Comparison of ENCODE assay signal across 11 cellular contexts in the genomic region with DNA sequence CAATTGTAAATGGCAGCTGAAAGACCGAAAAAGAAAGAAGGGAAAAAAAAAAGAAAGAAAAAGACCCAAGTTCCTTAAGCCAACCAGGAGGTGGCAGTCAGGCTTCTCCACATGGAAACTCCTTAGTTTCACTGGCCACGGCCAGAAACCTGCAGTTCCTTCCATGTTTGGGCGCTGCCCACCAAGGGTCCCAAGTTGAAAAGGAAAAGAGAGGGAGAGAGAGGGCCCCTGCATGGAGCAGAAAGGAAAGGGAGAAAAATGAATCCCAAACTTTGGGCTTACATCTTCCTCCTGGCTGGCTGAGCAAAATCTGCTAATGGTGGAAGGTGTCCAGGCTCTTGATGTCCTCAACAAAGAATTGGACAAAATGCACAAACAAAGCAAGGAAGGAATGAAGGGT. TPM values are rescaled to one million over a fixed set of nuclear protein-coding genes. Genes with fewer than 3 reads are reported as not detected.
DNase-seq lines count a peak whose midpoint lies in the region; ATAC-seq, FAIRE-seq and TF ChIP-seq lines count a peak whose summit lies in the region.
"Had no signal": no experiment of that assay in that cellular context is flagged by ENCODE, and none has a peak within 500 bp of the region (broad histone marks: within the 10 kb centered on the region; RNA-seq: fewer than 3 reads in every experiment).

No MANE protein-coding gene starts in this region.

- H3K27me3 ChIP-seq in GM12878 (replicated peaks in 1 of 2; ENCODE audit: control insufficient read depth in 2 of 2, insufficient read depth in 2 of 2, low read length in 1 of 2) (peaks cover 0 to 1% of the 10 kb centered on the region in 2 experiments; a peak in 3 of 4 replicates), right lobe of liver (no peaks in the 10 kb centered on the region)

- CTCF ChIA-PET in GM12878 (lab: Yijun Ruan, JAX) = no interaction called here

- TF ChIP-seq POLR2A in GM12878 (IDR thresholded peaks at IDR 0.05; ENCODE audit: low read depth, low read length) = no peak
- no peak for TF ChIP-seq POLR2A in right lobe of liver (IDR thresholded peaks at IDR 0.05)

- no peaks in the 10 kb centered on the region for H3K9me3 ChIP-seq in GM12878 (replicated peaks; ENCODE audit: control insufficient read depth, insufficient read depth, low read length)
- H3K9me3 ChIP-seq in right lobe of liver = no peaks in the 10 kb centered on the region

- no peak for TF ChIP-seq EP300 in Ishikawa (IDR thresholded peaks at IDR 0.05; ENCODE audit: borderline replicate concordance)
- no peak for TF ChIP-seq EP300 in GM12878 (IDR thresholded peaks at IDR 0.05; ENCODE audit: borderline replicate concordance in 1 of 2, control insufficient read depth in 1 of 2, low read depth in 2 of 2, low read length in 2 of 2)

- H3K4me2 ChIP-seq in GM12878 (ENCODE audit: control insufficient read depth, insufficient read depth) = no peak overlapping the region

- no peak for FAIRE-seq in GM12878 (lab: Jason Lieb, UNC)
- FAIRE-seq: kidney had no signal

- POLR2A ChIA-PET in GM12878 (lab: Charles Lee) = no interaction called here

- 0% methylated on average over 3 of the region's 3 CpGs for WGBS in GM12878 (ENCODE audit: insufficient coverage, insufficient replicate concordance, low lambda C conversion rate, missing lambda C conversion rate)
- WGBS in right lobe of liver (ENCODE audit: insufficient coverage, low coverage, low lambda C conversion rate, missing lambda C conversion rate) = 29% methylated on average over 3 of the region's 3 CpGs

- H4K20me1 ChIP-seq in GM12878 (ENCODE audit: control insufficient read depth, insufficient read depth) = no peaks in the 10 kb centered on the region

- intact Hi-C loops in GM12878 (cut with micrococcal nuclease; ENCODE audit: unreplicated experiment) = no loop called here
- intact Hi-C loops in right lobe of liver (cut with DNase I) = no loop called here

- H3K4me3 ChIP-seq in GM12878 = no peak overlapping the region
- H3K4me3 ChIP-seq in right lobe of liver = peak overlapping the region in 1 of 3 donors; percentile 22

- DNase-seq in COLO829 (ENCODE audit: low spot score) (peak; percentile 56), GM12878 (ENCODE audit: low read depth, low spot score) (no peak), right lobe of liver (no peak), dedifferentiated amniotic fluid mesenchymal stem cell (ENCODE audit: extremely low spot score) (no peak), SKM-1 (lab: John Stamatoyannopoulos, UW; ENCODE audit: unreplicated experiment) (no peak)
- DNase-seq in activated effector memory CD4-positive, alpha-beta T cell treated with anti-CD3 and anti-CD28 coated beads, Interleukin-2, amount 50 U/mL, for 16 hours = no peak
- DNase-seq: kidney, NCI-H1417, right cardiac atrium had no signal

- no peak for TF ChIP-seq CTCF in GM12878 (IDR thresholded peaks at IDR 0.05 in 2 of 3, conservative IDR thresholded peaks at IDR 0.05 in 1 of 3; ENCODE audit: control insufficient read depth in 2 of 3, extremely low read depth in 1 of 3, insufficient read depth in 1 of 3, low read depth in 3 of 3, low read length in 3 of 3)
- TF ChIP-seq CTCF in right lobe of liver (IDR thresholded peaks at IDR 0.05) = peak; percentile 24 to 52 (median 40)

- H2AFZ ChIP-seq in GM12878 (ENCODE audit: control insufficient read depth, low read depth, low read length) = no peak overlapping the region

- no peak overlapping the region for H3K9ac ChIP-seq in GM12878 (ENCODE audit: control insufficient read depth, insufficient read depth, low read length)

- H3K27ac ChIP-seq in GM12878 (ENCODE audit: control insufficient read depth, insufficient read depth) = no peak overlapping the region
- peak overlapping the region; percentile 14 to 86 (median 72) for H3K27ac ChIP-seq in right lobe of liver

- SMC1A ChIA-PET in GM12878 (lab: Charles Lee; ENCODE audit: uncharacterized antibody, unreplicated experiment) = interaction anchor here (1.1 kb wide), 1 partner anchor 154 kb away, joined by 3 read pairs; no protein-coding TSS in a partner anchor

- TF ChIP-seq RAD21 in Ishikawa (IDR thresholded peaks at IDR 0.05; ENCODE audit: low read depth) (peak; percentile 39; the same call in 1 of the 2 replicates), GM12878 (IDR thresholded peaks at IDR 0.05; ENCODE audit: insufficient read depth, low read depth, low read length) (peak; percentile 12; the same call in 1 of the 2 replicates)

- H3K4me1 ChIP-seq in GM12878 (ENCODE audit: control insufficient read depth, insufficient read depth, low read length) = no peaks in the 10 kb centered on the region
- peaks cover 0 to 53% (median 21%) of the 10 kb centered on the region in 4 donors for H3K4me1 ChIP-seq in right lobe of liver

- ATAC-seq in GM12878 (no peak), right lobe of liver (peak; percentile 35 to 59 (median 54)), GM19397 (IDR thresholded peaks at IDR 0.05; ENCODE audit: unreplicated experiment) (no peak)
- ATAC-seq: right cardiac atrium had no signal

- BruUV-seq in GM12878 (replicated peaks; lab: Mats Ljungman, UMichigan) = no TSS peak

- no peaks in the 10 kb centered on the region for H3K79me2 ChIP-seq in GM12878 (ENCODE audit: control insufficient read depth, insufficient read depth, low read length)

- RAD21 ChIA-PET in GM12878 (lab: Charles Lee; ENCODE audit: unreplicated experiment) = no interaction called here

- H3K36me3 ChIP-seq in GM12878 (ENCODE audit: control insufficient read depth in 2 of 2, insufficient read depth in 2 of 2, low read length in 1 of 2) = no peaks in the 10 kb centered on the region
- no peaks in the 10 kb centered on the region for H3K36me3 ChIP-seq in right lobe of liver

- in situ Hi-C loops in GM12878 (cut with MboI) = no loop called here

TF ChIP-seq in Ishikawa, 13 proteins besides CTCF, POLR2A, EP300 and RAD21 (continues in another document):
- TF ChIP-seq CEBPB (IDR thresholded peaks at IDR 0.05) (no peak), EGR1 (IDR thresholded peaks at IDR 0.05) (no peak), USF1 (IDR thresholded peaks at IDR 0.05) (no peak), NFIC (IDR thresholded peaks at IDR 0.05) (no peak), TEAD4 (IDR thresholded peaks at IDR 0.05) (no peak)

RNA-seq across cellular contexts. Expression of gene ABCA13, which starts 31.8 kb away (rescaled TPM):
- 0.65 and 0.69 TPM in 2 replicates for total RNA-seq in GM12878 (2013; cell fraction: nucleolus; rRNA removed)
- total RNA-seq in GM12878 (2014; rRNA removed) (under 0.01 and 0.11 TPM in 2 replicates), GM12878 (2014; rRNA removed; fragmentation: Illumina TruSeq; extraction: Trizol) (0.04 and 0.05 TPM in 2 replicates), GM12878 (2021) (0.03 TPM in 1 of 2 replicates, not detected in the other), right lobe of liver (1 to 10 TPM in 3 of 6 experiments, under 1 TPM in 3; 0.43 to 2.6 (median 0.84) TPM)
- not detected for polyA plus RNA-seq in GM12878 (2011; ENCODE audit: low read depth)
- polyA plus RNA-seq in GM12878 (2011; rRNA removed) (0.75 and 0.98 TPM in 2 replicates), GM12878 (2014; fragmentation: Illumina TruSeq; extraction: Trizol) (0.03 and 0.05 TPM in 2 replicates), GM12878 (2014; fragmentation: Nextera tagmentation; extraction: Ambion mirVana) (under 1 TPM in 1 of 2 experiments, not detected in 1; 0.04 TPM), GM12878 (2014; rRNA removed) (0.04 TPM in 2 replicates), GM12878 (2016; fragmentation: Nextera tagmentation; extraction: Ambion mirVana) (under 1 TPM in 1 of 2 experiments, not detected in 1; 0.15 TPM)
- polyA plus RNA-seq in GM12878 (2011; cell fraction: cytosol; rRNA removed) = 0.25 and 0.33 TPM in 2 replicates
- 0.23 and 0.31 TPM in 2 replicates for polyA plus RNA-seq in GM12878 (2011; cell fraction: nucleus; rRNA removed)
- polyA plus RNA-seq in GM12878 (2012) = 0.04 TPM in 1 of 2 replicates, not detected in the other
- 2.5 and 3.1 TPM in 2 replicates for polyA minus RNA-seq in GM12878 (2011; rRNA and poly(A)+ RNA removed)
- 2.3 TPM in 1 of 2 replicates, not detected in the other for polyA minus RNA-seq in GM12878 (2011; cell fraction: cytosol; rRNA and poly(A)+ RNA removed)
- 1.2 and 1.8 TPM in 2 replicates for polyA minus RNA-seq in GM12878 (2011; cell fraction: nucleus; rRNA and poly(A)+ RNA removed)
- total RNA-seq: right cardiac atrium had no signal
- polyA plus RNA-seq: right cardiac atrium had no signal

RNA-seq across cellular contexts. Expression of gene UPP1, which starts 50.4 kb away (rescaled TPM):
- total RNA-seq in GM12878 (2013; cell fraction: nucleolus; rRNA removed) = 10.6 and 10.8 TPM in 2 replicates
- 4.7 and 5.1 TPM in 2 replicates for total RNA-seq in GM12878 (2014; rRNA removed)
- 2.5 and 2.9 TPM in 2 replicates for total RNA-seq in GM12878 (2014; rRNA removed; fragmentation: Illumina TruSeq; extraction: Trizol)
- total RNA-seq in GM12878 (2021) = 6.2 and 6.3 TPM in 2 replicates
- polyA plus RNA-seq in GM12878 (2011; ENCODE audit: low read depth) = 5.1 TPM
- polyA plus RNA-seq in GM12878 (2011; rRNA removed) = 3.4 and 4.6 TPM in 2 replicates
- 4.9 and 5.9 TPM in 2 replicates for polyA plus RNA-seq in GM12878 (2011; cell fraction: cytosol; rRNA removed)
- 10.2 and 12.9 TPM in 2 replicates for polyA plus RNA-seq in GM12878 (2011; cell fraction: nucleus; rRNA removed)
- 7.9 and 8.5 TPM in 2 replicates for polyA plus RNA-seq in GM12878 (2012)
- 2.6 and 3.5 TPM in 2 replicates for polyA plus RNA-seq in GM12878 (2014; fragmentation: Illumina TruSeq; extraction: Trizol)
- polyA plus RNA-seq in GM12878 (2014; fragmentation: Nextera tagmentation; extraction: Ambion mirVana) = 1 to 10 TPM in 1 of 2 experiments, under 1 TPM in 1; 0.93 to 3.8 TPM
- 7.9 and 9.4 TPM in 2 replicates for polyA plus RNA-seq in GM12878 (2014; rRNA removed)
- 1 to 10 TPM; 3.1 to 3.9 TPM for polyA plus RNA-seq in GM12878 (2016; fragmentation: Nextera tagmentation; extraction: Ambion mirVana)
- polyA minus RNA-seq in GM12878 (2011; rRNA and poly(A)+ RNA removed) = 2.6 and 4.6 TPM in 2 replicates
- polyA minus RNA-seq in GM12878 (2011; cell fraction: cytosol; rRNA and poly(A)+ RNA removed) = 3.7 and 4.4 TPM in 2 replicates
- polyA minus RNA-seq in GM12878 (2011; cell fraction: nucleus; rRNA and poly(A)+ RNA removed) = 3.5 and 4.6 TPM in 2 replicates
- total RNA-seq in right lobe of liver = 10 to 100 TPM in 4 of 6 experiments, 1 to 10 TPM in 2; 7.3 to 19.8 (median 13.1) TPM

Comparison
In these comparisons a context has a peak if more than half of its experiments do, and no peak if none do; other contexts are left out.
1. ATAC-seq: peak in right lobe of liver (4 of 4); none in GM12878 (single experiment) and GM19397 (single experiment).
2. CTCF ChIP-seq: peak in right lobe of liver (4 of 4); none in GM12878 (0 of 3).